ENCODE assay signal across 8 cellular contexts in the genomic region with DNA sequence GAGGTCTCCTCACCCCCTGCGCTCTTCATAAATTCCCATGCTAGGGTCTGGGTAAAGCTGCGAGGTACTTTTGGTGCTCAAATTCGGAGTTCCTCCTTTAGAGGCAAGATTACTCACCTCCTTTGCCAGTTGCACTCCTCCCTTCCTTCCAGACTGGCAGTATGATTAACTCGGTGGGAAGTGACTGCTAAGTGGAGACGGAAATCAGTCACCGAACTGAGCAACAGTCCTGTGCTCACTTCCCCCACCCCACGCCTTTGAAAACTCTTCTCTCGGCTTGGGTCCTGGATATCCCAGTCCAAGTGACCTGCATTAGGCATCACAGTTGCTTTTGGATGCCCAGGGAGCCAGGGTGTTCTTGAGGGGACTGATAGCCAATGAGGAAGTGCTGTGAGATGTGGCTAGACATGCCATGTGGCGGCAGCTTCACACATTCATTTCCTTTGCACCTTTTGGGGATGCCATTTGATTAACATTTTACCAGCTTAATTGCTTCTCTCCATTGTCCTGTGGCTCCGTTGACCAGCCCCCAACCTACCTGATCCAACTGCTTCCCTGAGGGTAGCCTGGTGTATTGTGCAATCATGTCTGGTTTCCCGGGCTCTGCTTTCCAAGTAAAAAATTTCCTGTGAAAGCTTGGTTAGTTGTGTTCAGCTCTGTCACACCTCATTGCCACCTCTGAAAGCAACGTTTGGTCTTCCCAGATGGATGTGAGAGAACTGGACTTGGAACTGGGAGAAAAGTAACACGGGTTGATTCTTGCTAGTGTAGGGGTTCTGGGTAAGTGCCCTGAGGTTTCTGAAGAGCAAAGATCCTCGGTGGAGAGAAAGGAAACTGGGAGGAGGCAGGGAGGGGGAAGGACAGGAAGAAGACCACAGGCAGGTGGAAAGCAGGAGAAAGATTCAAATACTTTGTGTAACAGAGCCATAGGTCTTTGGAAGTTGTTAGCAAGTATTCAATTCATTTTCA. TPM values are rescaled to one million over a fixed set of nuclear protein-coding genes. Genes with fewer than 3 reads are reported as not detected.
DNase-seq lines count a peak whose midpoint lies in the region; ATAC-seq and TF ChIP-seq lines count a peak whose summit lies in the region.

No MANE protein-coding gene starts in this region.

- peaks cover 43% of the 10 kb centered on the region for H3K36me3 Mint-ChIP-seq in activated CD8-positive, alpha-beta T cell treated with anti-CD3 and anti-CD28 coated beads for 36 hours (ENCODE audit: low read depth)
- peaks cover 47% of the 10 kb centered on the region for H3K36me3 Mint-ChIP-seq in endothelial cell (ENCODE audit: low read depth, unreplicated experiment)
- H3K36me3 Mint-ChIP-seq in stimulated activated naive B cell treated with anti-CD40 and anti-IgM and Interleukin-4, amounts not matched to agents 10 μg/mL and 1 μg/mL and 100 μg/mL, for 72 hours: peaks cover 33 to 48% of the 10 kb centered on the region in 2 donors

- peaks cover 9% of the 10 kb centered on the region for H3K4me1 ChIP-seq in A673 (ENCODE audit: insufficient read depth, low read length, poor library complexity, severe bottlenecking)
- H3K4me1 ChIP-seq in mononuclear cell (ENCODE audit: insufficient read depth, low read length): peaks cover 35% of the 10 kb centered on the region

- H3K27me3 Mint-ChIP-seq in activated CD8-positive, alpha-beta T cell treated with anti-CD3 and anti-CD28 coated beads for 36 hours: no peaks in the 10 kb centered on the region
- H3K27me3 Mint-ChIP-seq in endothelial cell (ENCODE audit: unreplicated experiment): peaks cover 19% of the 10 kb centered on the region
- no peaks in the 10 kb centered on the region for H3K27me3 Mint-ChIP-seq in stimulated activated naive B cell treated with anti-CD40 and anti-IgM and Interleukin-4, amounts not matched to agents 10 μg/mL and 1 μg/mL and 100 μg/mL, for 72 hours

- H3K27ac Mint-ChIP-seq in activated CD8-positive, alpha-beta T cell treated with anti-CD3 and anti-CD28 coated beads for 36 hours: peak overlapping the region; percentile 93
- H3K27ac Mint-ChIP-seq in endothelial cell (ENCODE audit: unreplicated experiment): peak overlapping the region; percentile 90
- H3K27ac Mint-ChIP-seq in stimulated activated naive B cell treated with anti-CD40 and anti-IgM and Interleukin-4, amounts not matched to agents 10 μg/mL and 1 μg/mL and 100 μg/mL, for 72 hours: peak overlapping the region; percentile 100

- CTCF ChIA-PET in A673 (lab: Charles Lee): no interaction called here
- CTCF ChIA-PET in activated CD8-positive, alpha-beta T cell treated with anti-CD3 and anti-CD28 coated beads for 36 hours (lab: Charles Lee): interaction anchor here (0.8 to 1.7 kb wide), 5 partner anchors 15 to 214 kb away, joined by 3 to 6 read pairs (median 4); partner anchors contain the start of genes APEX1, OSGEP and RNASE4

- ATAC-seq in GM18858 (IDR thresholded peaks at IDR 0.05; ENCODE audit: unreplicated experiment) (peak; percentile 26), HG03095 (IDR thresholded peaks at IDR 0.05; ENCODE audit: unreplicated experiment) (peak; percentile 28)
- peak; percentile 49 for ATAC-seq in activated CD8-positive, alpha-beta T cell treated with anti-CD3 and anti-CD28 coated beads for 36 hours
- ATAC-seq in stimulated activated naive B cell treated with anti-CD40 and anti-IgM and Interleukin-4, amounts not matched to agents 10 μg/mL and 1 μg/mL and 100 μg/mL, for 72 hours (replicated peaks): peak; percentile 72 to 73

- no peaks in the 10 kb centered on the region for H3K27me3 ChIP-seq in A673 (replicated peaks; ENCODE audit: insufficient read depth, low read depth, low read length, poor library complexity)
- H3K27me3 ChIP-seq in mononuclear cell (ENCODE audit: insufficient read depth, low read length): no peaks in the 10 kb centered on the region

- peak overlapping the region; percentile 86 for H3K4me3 Mint-ChIP-seq in activated CD8-positive, alpha-beta T cell treated with anti-CD3 and anti-CD28 coated beads for 36 hours
- H3K4me3 Mint-ChIP-seq in endothelial cell (ENCODE audit: unreplicated experiment): peak overlapping the region; percentile 99
- H3K4me3 Mint-ChIP-seq in stimulated activated naive B cell treated with anti-CD40 and anti-IgM and Interleukin-4, amounts not matched to agents 10 μg/mL and 1 μg/mL and 100 μg/mL, for 72 hours: peak overlapping the region; percentile 97 to 99

- TF ChIP-seq CTCF in A673 (conservative IDR thresholded peaks at IDR 0.05; ENCODE audit: low read depth, low read length) (no peak), endothelial cell (IDR thresholded peaks at IDR 0.05; ENCODE audit: unreplicated experiment) (no peak)
- no peak for TF ChIP-seq CTCF in activated CD8-positive, alpha-beta T cell treated with anti-CD3 and anti-CD28 coated beads for 36 hours (IDR thresholded peaks at IDR 0.05)

- no peaks in the 10 kb centered on the region for H3K9me3 Mint-ChIP-seq in activated CD8-positive, alpha-beta T cell treated with anti-CD3 and anti-CD28 coated beads for 36 hours
- no peaks in the 10 kb centered on the region for H3K9me3 Mint-ChIP-seq in endothelial cell (ENCODE audit: unreplicated experiment)
- peaks cover 1 to 3% of the 10 kb centered on the region in 2 donors for H3K9me3 Mint-ChIP-seq in stimulated activated naive B cell treated with anti-CD40 and anti-IgM and Interleukin-4, amounts not matched to agents 10 μg/mL and 1 μg/mL and 100 μg/mL, for 72 hours

- DNase-seq in A673 (ENCODE audit: low spot score) (peak; percentile 71), NCI-H69 (lab: John Stamatoyannopoulos, UW) (peak; percentile 85), endothelial cell (ENCODE audit: low spot score) (peak; percentile 19)
- DNase-seq in activated CD8-positive, alpha-beta T cell treated with anti-CD3 and anti-CD28 coated beads for 36 hours: peak; percentile 63
- peak; percentile 66 for DNase-seq in stimulated activated naive B cell treated with anti-CD40 and anti-IgM and Interleukin-4, amounts not matched to agents 10 μg/mL and 1 μg/mL and 100 μg/mL, for 72 hours

- H3K4me3 ChIP-seq in A673 (ENCODE audit: low read depth, low read length, poor library complexity, severe bottlenecking) (peak overlapping the region; percentile 87), mononuclear cell (ENCODE audit: low read length) (peak overlapping the region; percentile 60)

- POLR2A ChIA-PET in A673 (lab: Charles Lee; ENCODE audit: low non-redundant PET): interaction anchor here (0.6 to 0.8 kb wide), 3 partner anchors 9 to 57 kb away, joined by 3 to 5 read pairs (median 3); partner anchors contain the start of gene PIP4P1
- POLR2A ChIA-PET in activated CD8-positive, alpha-beta T cell treated with anti-CD3 and anti-CD28 coated beads for 36 hours (lab: Charles Lee): interaction anchor here (0.6 to 3.7 kb wide), 30 partner anchors 9 to 143 kb away, joined by 3 to 46 read pairs (median 6); partner anchors contain the start of genes APEX1, KLHL33, OSGEP and PARP2

- peaks cover 36% of the 10 kb centered on the region for H3K36me3 ChIP-seq in A673 (ENCODE audit: insufficient read depth, low read length, poor library complexity, severe bottlenecking)

- H3K4me1 Mint-ChIP-seq in activated CD8-positive, alpha-beta T cell treated with anti-CD3 and anti-CD28 coated beads for 36 hours (ENCODE audit: low read depth): peaks cover 40% of the 10 kb centered on the region
- peaks cover 53% of the 10 kb centered on the region for H3K4me1 Mint-ChIP-seq in endothelial cell (ENCODE audit: unreplicated experiment)
- H3K4me1 Mint-ChIP-seq in stimulated activated naive B cell treated with anti-CD40 and anti-IgM and Interleukin-4, amounts not matched to agents 10 μg/mL and 1 μg/mL and 100 μg/mL, for 72 hours: peaks cover 39 to 49% of the 10 kb centered on the region in 2 donors

- BruUV-seq in A673 (replicated peaks; lab: Mats Ljungman, UMichigan): no TSS peak

- H3K9me3 ChIP-seq in A673 (ENCODE audit: low read depth, low read length, poor library complexity, severe bottlenecking) (no peaks in the 10 kb centered on the region), mononuclear cell (ENCODE audit: low read depth, low read length) (no peaks in the 10 kb centered on the region)

- peak overlapping the region; percentile 85 for H3K27ac ChIP-seq in A673 (ENCODE audit: low read depth, low read length, poor library complexity, severe bottlenecking)

- intact Hi-C loops in A673 (cut with micrococcal nuclease; ENCODE audit: unreplicated experiment): no loop called here
- intact Hi-C loops in activated CD8-positive, alpha-beta T cell treated with anti-CD3 and anti-CD28 coated beads for 36 hours (cut with micrococcal nuclease): no loop called here

RNA-seq across cellular contexts. Expression of gene PNP, which starts 1.0 kb away (rescaled TPM):
- 78.3 and 97.0 TPM in 2 replicates for total RNA-seq in A673 (2021)
- 100 to 1,000 TPM; 176 to 183 TPM for total RNA-seq in activated CD8-positive, alpha-beta T cell treated with anti-CD3 and anti-CD28 coated beads for 36 hours
- total RNA-seq in endothelial cell (ENCODE audit: unreplicated experiment): 322 TPM
- total RNA-seq in mononuclear cell: 144 TPM

RNA-seq across cellular contexts. Expression of gene PIP4P1, which starts 8.9 kb away (rescaled TPM):
- 32.4 and 34.9 TPM in 2 replicates for total RNA-seq in A673 (2021)
- total RNA-seq in activated CD8-positive, alpha-beta T cell treated with anti-CD3 and anti-CD28 coated beads for 36 hours: 10 to 100 TPM; 21.0 to 27.3 TPM
- 36.8 TPM for total RNA-seq in endothelial cell (ENCODE audit: unreplicated experiment)
- 50.7 TPM for total RNA-seq in mononuclear cell

RNA-seq across cellular contexts. Expression of gene APEX1, which starts 15.1 kb away (rescaled TPM):
- total RNA-seq in A673 (2021) (277 and 299 TPM in 2 replicates), endothelial cell (ENCODE audit: unreplicated experiment) (230 TPM), mononuclear cell (42.5 TPM)
- 100 to 1,000 TPM; 196 to 211 TPM for total RNA-seq in activated CD8-positive, alpha-beta T cell treated with anti-CD3 and anti-CD28 coated beads for 36 hours

RNA-seq across cellular contexts. Expression of gene OSGEP, which starts 15.6 kb away (rescaled TPM):
- total RNA-seq in A673 (2021) (59.2 and 67.8 TPM in 2 replicates), endothelial cell (ENCODE audit: unreplicated experiment) (46.1 TPM), mononuclear cell (22.4 TPM)
- 10 to 100 TPM; 39.5 to 40.7 TPM for total RNA-seq in activated CD8-positive, alpha-beta T cell treated with anti-CD3 and anti-CD28 coated beads for 36 hours

RNA-seq across cellular contexts. Expression of gene KLHL33, which starts 34.2 kb away (rescaled TPM):
- total RNA-seq in A673 (2021) (0.04 and 0.13 TPM in 2 replicates), endothelial cell (ENCODE audit: unreplicated experiment) (0.08 TPM), mononuclear cell (0.10 TPM)
- total RNA-seq in activated CD8-positive, alpha-beta T cell treated with anti-CD3 and anti-CD28 coated beads for 36 hours: under 1 TPM; 0.54 to 0.59 TPM

Comparison
In these comparisons a context has a peak if more than half of its experiments do, and no peak if none do; other contexts are left out.
1. Peak in every context shown above with its lines: DNase-seq, ATAC-seq, H3K4me3 ChIP-seq and H3K27ac ChIP-seq.
2. DNase-seq: peak in every context shown above with its lines; median percentile 85 in NCI-H69; 71 in A673; 66 in stimulated activated naive B cell treated with anti-CD40 and anti-IgM and Interleukin-4, amounts not matched to agents 10 μg/mL and 1 μg/mL and 100 μg/mL, for 72 hours; 63 in activated CD8-positive, alpha-beta T cell treated with anti-CD3 and anti-CD28 coated beads for 36 hours; 19 in endothelial cell.